ENCODE assay signal across 28 cellular contexts in the genomic region with DNA sequence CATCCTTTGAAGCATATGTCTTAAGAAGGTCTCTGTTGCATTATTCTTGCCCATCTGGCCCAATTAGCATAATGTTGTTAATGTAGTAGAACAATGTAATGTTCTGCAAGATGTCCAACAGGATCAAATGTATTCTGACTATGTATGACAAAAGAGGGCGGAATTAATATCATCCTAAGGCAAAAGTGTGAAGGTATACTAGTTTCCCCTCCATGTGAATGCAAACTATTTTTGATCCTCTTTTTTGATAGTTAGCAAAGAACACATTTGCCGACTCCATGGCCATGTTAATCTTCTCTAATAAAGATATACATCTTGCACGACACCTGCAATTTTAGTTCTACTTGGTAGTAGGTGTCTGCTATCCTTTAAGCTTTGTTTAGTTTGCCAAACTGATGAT.
"Had no signal": no experiment of that assay in that cellular context is flagged by ENCODE, and none has a peak within 500 bp of the region (broad histone marks: within the 10 kb centered on the region; RNA-seq: fewer than 3 reads in every experiment).

No MANE protein-coding gene starts in this region.

- H3K27ac ChIP-seq: adrenal gland, ascending aorta, body of pancreas, brain microvascular endothelial cell, breast epithelium, cardiac muscle cell had no signal

- H3K4me3 ChIP-seq: adrenal gland, ascending aorta, body of pancreas, breast epithelium, cardiac muscle cell had no signal

- H3K4me1 ChIP-seq: adrenal gland, ascending aorta, body of pancreas, breast epithelium had no signal

- H3K9me3 ChIP-seq: adrenal gland, body of pancreas, breast epithelium had no signal

- H3K36me3 ChIP-seq: adrenal gland, ascending aorta, brain microvascular endothelial cell, breast epithelium, cardiac muscle cell had no signal

- DNase-seq: activated effector memory CD4-positive, alpha-beta T cell treated with anti-CD3 and anti-CD28 coated beads, Interleukin-2, amount 50 U/mL, for 16 hours; activated effector memory CD4-positive, alpha-beta T cell treated with Interleukin-2 at 50 U/mL for 16 hours; activated gamma-delta T cell; activated gamma-delta T cell treated with Interleukin-2 at 50 U/mL for 16 hours; activated naive CD4-positive, alpha-beta T cell; activated naive CD4-positive, alpha-beta T cell treated with anti-CD3 and anti-CD28 coated beads for 36 hours; activated naive CD4-positive, alpha-beta T cell treated with anti-CD3 and anti-CD28 coated beads, Interleukin-2, amount 10 ng/mL, durations not matched to agents 7 days and 5 days; activated naive CD4-positive, alpha-beta T cell treated with anti-CD3 and anti-CD28 coated beads, Interleukin-2, amount 50 U/mL, for 16 hours; activated naive CD4-positive, alpha-beta T cell treated with Interleukin-2 at 50 U/mL for 16 hours; activated naive CD8-positive, alpha-beta T cell treated with anti-CD3 and anti-CD28 coated beads for 36 hours; activated naive CD8-positive, alpha-beta T cell treated with anti-CD3 and anti-CD28 coated beads, Interleukin-2, amount 10 ng/mL, durations not matched to agents 7 days and 5 days; activated naive CD8-positive, alpha-beta T cell treated with anti-CD3 and anti-CD28 coated beads, Interleukin-2, amount 50 U/mL, for 24 hours; activated T-cell treated with anti-CD3 and anti-CD28 coated beads, Interleukin-2, amount 50 U/mL, for 4 hours; activated T-cell treated with anti-CD3 and anti-CD28 coated beads, Interleukin-2, amount 50 U/mL, for 48 hours; activated T-cell treated with anti-CD3 and anti-CD28 coated beads, Interleukin-2, amount 50 U/mL, for 72 hours; adrenal gland; amniotic stem cell; amygdala; anterior cingulate cortex; aorta; body of pancreas; brain microvascular endothelial cell; caudate nucleus; central memory CD4-positive, alpha-beta T cell; cerebellar nuclear complex had no signal
